In the genomic region with DNA sequence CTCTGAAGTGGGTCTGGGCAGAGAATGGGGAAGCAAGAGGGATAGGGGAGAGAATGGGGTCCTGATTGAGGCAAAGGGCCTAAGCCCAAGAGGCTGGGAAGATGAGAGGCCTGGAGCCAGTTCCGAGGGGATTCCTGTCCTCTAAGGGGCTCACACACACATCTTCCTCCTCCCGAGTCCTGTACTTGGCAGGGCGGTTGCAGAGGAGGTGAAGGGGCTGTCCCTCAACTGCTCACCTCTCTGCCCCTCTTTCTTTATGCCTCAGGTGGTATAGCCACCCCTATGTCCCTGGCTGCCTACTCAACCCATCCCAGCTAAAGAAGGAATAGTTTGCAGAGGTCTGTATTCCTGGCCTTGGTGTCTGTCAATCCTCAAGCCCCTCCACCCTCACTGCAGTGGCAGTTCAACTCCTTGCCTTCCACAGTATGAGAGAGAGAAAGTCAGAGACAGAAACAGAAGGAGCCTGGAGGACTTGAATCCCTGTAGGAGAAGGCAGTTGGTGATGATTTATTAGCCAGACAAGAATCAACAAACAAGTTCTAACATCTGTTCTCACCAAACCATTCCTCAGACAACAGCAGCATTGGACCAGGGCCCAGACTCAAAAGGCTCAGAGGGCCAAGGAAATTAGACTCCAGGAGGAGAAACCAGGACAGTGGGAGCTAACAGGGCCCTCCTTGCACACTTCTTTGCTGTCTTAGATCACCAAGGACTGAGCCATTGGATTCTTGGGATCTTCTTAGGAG, we compare ENCODE assay signal across 6 cellular contexts.
A peak's percentile ranks its signal among the peaks of the same experiment; 100 is the strongest.
DNase-seq lines count a peak whose midpoint lies in the region; ATAC-seq lines count a peak whose summit lies in the region.
"Had no signal": no experiment of that assay in that cellular context is flagged by ENCODE, and none has a peak within 500 bp of the region (broad histone marks: within the 10 kb centered on the region; RNA-seq: fewer than 3 reads in every experiment).

No MANE protein-coding gene starts in this region.

- no peak overlapping the region for H3K4me3 Mint-ChIP-seq in dendritic cell treated with granulocyte-macrophage colony-stimulating factor and Interleukin-4, amounts not matched to agents 40 ng/mL and 50 ng/mL, for 4 days

- peaks cover 16% of the 10 kb centered on the region for H3K36me3 Mint-ChIP-seq in dendritic cell treated with granulocyte-macrophage colony-stimulating factor and Interleukin-4, amounts not matched to agents 40 ng/mL and 50 ng/mL, for 4 days (ENCODE audit: low read depth)

- peak overlapping the region; percentile 92 for H3K27ac Mint-ChIP-seq in dendritic cell treated with granulocyte-macrophage colony-stimulating factor and Interleukin-4, amounts not matched to agents 40 ng/mL and 50 ng/mL, for 4 days

- DNase-seq in NCI-H2171 treated with DMSO at 0.1 percent for 48 hours (lab: John Stamatoyannopoulos, UW) = peak; percentile 96
- peak; percentile 89 for DNase-seq in skeletal muscle cell (ENCODE audit: low read depth)
- DNase-seq: NCI-H146 had no signal

- intact Hi-C loops in dendritic cell treated with granulocyte-macrophage colony-stimulating factor and Interleukin-4, amounts not matched to agents 40 ng/mL and 50 ng/mL, for 4 days (cut with micrococcal nuclease) = loop anchor here (2.0 kb wide), 1 partner anchor 53 kb away; a partner anchor contains a TSS

- ATAC-seq in HG02678 (IDR thresholded peaks at IDR 0.05; ENCODE audit: unreplicated experiment) = no peak
- ATAC-seq in HG03354 (IDR thresholded peaks at IDR 0.05; ENCODE audit: poor library complexity, severe bottlenecking, unreplicated experiment) = no peak

- H3K9me3 Mint-ChIP-seq in dendritic cell treated with granulocyte-macrophage colony-stimulating factor and Interleukin-4, amounts not matched to agents 40 ng/mL and 50 ng/mL, for 4 days = no peaks in the 10 kb centered on the region

- no peak overlapping the region for H3K4me3 ChIP-seq in skeletal muscle cell (ENCODE audit: low read depth, low read length)

- peaks cover 63% of the 10 kb centered on the region for H3K4me1 Mint-ChIP-seq in dendritic cell treated with granulocyte-macrophage colony-stimulating factor and Interleukin-4, amounts not matched to agents 40 ng/mL and 50 ng/mL, for 4 days (ENCODE audit: low read depth)

- peaks cover 16% of the 10 kb centered on the region for H3K27me3 Mint-ChIP-seq in dendritic cell treated with granulocyte-macrophage colony-stimulating factor and Interleukin-4, amounts not matched to agents 40 ng/mL and 50 ng/mL, for 4 days
